1 cellular context compared by ENCODE assay signal in the genomic region with DNA sequence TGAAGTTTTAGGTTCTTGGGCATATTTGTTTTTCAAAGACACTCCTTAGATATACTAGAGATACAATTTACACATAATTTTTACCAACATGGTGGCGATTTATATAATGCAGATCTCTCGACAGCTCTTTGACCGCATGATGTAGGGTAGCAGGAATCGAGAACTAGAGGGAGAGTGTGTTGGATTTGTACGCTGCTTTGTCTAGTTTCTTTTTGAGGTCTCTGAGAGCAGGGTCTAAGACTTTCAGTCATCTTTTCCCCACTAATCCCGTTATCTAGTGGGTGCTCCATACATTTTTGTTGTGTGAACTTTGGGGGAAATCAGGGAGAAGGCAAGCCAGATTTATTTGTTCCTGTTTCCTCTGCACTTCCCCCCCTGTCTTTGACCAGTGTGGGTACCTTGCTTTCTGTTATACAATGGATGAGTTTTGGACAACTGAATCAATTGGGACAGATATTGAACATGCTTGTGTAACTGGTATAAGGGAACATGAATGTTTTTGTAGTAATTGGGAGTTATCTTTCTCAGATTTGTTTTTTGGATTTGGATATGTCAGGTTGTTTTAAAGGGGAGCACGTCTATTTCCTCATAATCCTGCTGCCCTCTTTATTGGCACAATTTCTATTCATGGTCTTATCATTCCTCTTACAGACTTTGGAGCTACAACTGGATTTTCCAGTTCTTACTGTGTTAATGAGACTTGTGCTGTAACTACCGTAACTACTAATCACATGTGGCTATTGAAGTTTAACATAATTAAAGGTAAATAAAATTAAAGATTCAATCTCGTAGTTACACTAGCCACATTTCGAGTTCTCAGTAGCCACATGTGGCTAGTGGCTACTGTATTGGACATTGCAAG.
TF ChIP-seq lines count a peak whose summit lies in the region.

No MANE protein-coding gene starts in this region.

TF ChIP-seq in HepG2, 621 proteins besides CTCF, POLR2A, EP300 and RAD21:
- TF ChIP-seq MBD4 (IDR thresholded peaks at IDR 0.05; ENCODE audit: borderline replicate concordance, low read length): no peak
- TF ChIP-seq NFYC (CRISPR knock-in tag; IDR thresholded peaks at IDR 0.05): no peak
- 0 out of 2 replicates have a peak, but pooled peaks have one; percentile 5 for TF ChIP-seq ZNF607 (CRISPR knock-in tag; IDR thresholded peaks at IDR 0.05; ENCODE audit: borderline replicate concordance)
